Comparison of ENCODE assay signal across 1 cellular context in the genomic region with DNA sequence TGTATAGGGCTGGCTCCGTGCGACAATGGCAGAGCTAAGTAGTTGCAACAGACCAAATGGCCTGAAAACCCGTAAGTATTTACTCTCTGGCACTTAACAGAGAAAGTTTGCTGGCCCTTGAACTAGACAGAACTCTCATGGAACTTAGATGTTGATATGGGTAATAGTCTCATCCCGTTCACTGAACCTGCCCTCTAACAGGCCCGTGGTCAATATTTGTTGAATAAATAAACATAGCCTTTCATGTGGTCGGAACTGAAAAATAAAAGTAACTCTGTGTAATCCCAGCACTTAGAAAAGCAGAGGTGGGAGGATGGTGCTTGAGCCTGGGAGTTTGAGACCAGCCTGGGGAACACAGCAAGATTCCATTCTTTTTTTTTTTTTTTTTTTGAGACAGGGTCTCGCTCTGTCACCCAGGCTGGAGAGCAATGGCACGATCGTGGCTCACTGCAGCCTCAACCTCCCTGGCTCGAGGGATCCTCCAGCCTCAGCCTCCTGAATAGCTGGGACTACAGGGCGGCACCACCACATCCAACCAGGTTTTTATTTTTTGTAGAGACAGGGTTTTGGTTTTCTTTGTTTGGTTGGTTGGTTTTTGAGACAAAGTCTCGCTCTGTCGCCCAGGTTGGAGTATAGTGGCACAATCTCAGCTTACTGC.
TF ChIP-seq lines count a peak whose summit lies in the region.

No MANE protein-coding gene starts in this region.

TF ChIP-seq in HepG2, 621 proteins besides CTCF, POLR2A, EP300 and RAD21 (continued from another document and continues in another):
- TF ChIP-seq, protein P1, sequence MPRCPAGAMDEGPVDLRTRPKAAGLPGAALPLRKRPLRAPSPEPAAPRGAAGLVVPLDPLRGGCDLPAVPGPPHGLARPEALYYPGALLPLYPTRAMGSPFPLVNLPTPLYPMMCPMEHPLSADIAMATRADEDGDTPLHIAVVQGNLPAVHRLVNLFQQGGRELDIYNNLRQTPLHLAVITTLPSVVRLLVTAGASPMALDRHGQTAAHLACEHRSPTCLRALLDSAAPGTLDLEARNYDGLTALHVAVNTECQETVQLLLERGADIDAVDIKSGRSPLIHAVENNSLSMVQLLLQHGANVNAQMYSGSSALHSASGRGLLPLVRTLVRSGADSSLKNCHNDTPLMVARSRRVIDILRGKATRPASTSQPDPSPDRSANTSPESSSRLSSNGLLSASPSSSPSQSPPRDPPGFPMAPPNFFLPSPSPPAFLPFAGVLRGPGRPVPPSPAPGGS (CRISPR knock-in tag; IDR thresholded peaks at IDR 0.05) = no peak
- TF ChIP-seq RORA (CRISPR knock-in tag; IDR thresholded peaks at IDR 0.05) = peak; percentile 52; the same call in 1 of the 2 replicates
- TF ChIP-seq HNRNPK (IDR thresholded peaks at IDR 0.05; ENCODE audit: low read depth, low read length, poor library complexity, severe bottlenecking) = no peak
- no peak for TF ChIP-seq ZNF891 (CRISPR knock-in tag; IDR thresholded peaks at IDR 0.05)
- TF ChIP-seq, protein P2, sequence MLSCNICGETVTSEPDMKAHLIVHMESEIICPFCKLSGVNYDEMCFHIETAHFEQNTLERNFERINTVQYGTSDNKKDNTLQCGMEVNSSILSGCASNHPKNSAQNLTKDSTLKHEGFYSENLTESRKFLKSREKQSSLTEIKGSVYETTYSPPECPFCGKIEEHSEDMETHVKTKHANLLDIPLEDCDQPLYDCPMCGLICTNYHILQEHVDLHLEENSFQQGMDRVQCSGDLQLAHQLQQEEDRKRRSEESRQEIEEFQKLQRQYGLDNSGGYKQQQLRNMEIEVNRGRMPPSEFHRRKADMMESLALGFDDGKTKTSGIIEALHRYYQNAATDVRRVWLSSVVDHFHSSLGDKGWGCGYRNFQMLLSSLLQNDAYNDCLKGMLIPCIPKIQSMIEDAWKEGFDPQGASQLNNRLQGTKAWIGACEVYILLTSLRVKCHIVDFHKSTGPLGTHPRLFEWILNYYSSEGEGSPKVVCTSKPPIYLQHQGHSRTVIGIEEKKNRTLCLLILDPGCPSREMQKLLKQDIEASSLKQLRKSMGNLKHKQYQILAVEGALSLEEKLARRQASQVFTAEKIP (CRISPR knock-in tag; IDR thresholded peaks at IDR 0.05; ENCODE audit: borderline replicate concordance) = no peak
- peak; percentile 90 for TF ChIP-seq ZNF605 (CRISPR knock-in tag; IDR thresholded peaks at IDR 0.05)
- TF ChIP-seq SRF (IDR thresholded peaks at IDR 0.05; ENCODE audit: low read depth, low read length) = no peak
- TF ChIP-seq PAX8 (CRISPR knock-in tag; IDR thresholded peaks at IDR 0.05; ENCODE audit: borderline replicate concordance) = no peak
- no peak for TF ChIP-seq ZNF674 (CRISPR knock-in tag; IDR thresholded peaks at IDR 0.05; ENCODE audit: low read depth)
- TF ChIP-seq ZNF629 (CRISPR knock-in tag; conservative IDR thresholded peaks at IDR 0.05) = peak; percentile 51
- peak; percentile 68; the same call in 1 of the 2 replicates for TF ChIP-seq ZNF317 (CRISPR knock-in tag; IDR thresholded peaks at IDR 0.05)
- TF ChIP-seq, protein P3, sequence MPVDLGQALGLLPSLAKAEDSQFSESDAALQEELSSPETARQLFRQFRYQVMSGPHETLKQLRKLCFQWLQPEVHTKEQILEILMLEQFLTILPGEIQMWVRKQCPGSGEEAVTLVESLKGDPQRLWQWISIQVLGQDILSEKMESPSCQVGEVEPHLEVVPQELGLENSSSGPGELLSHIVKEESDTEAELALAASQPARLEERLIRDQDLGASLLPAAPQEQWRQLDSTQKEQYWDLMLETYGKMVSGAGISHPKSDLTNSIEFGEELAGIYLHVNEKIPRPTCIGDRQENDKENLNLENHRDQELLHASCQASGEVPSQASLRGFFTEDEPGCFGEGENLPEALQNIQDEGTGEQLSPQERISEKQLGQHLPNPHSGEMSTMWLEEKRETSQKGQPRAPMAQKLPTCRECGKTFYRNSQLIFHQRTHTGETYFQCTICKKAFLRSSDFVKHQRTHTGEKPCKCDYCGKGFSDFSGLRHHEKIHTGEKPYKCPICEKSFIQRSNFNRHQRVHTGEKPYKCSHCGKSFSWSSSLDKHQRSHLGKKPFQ (CRISPR knock-in tag; IDR thresholded peaks at IDR 0.05; ENCODE audit: insufficient replicate concordance) = no peak
- TF ChIP-seq FOSL1 (CRISPR knock-in tag; IDR thresholded peaks at IDR 0.05; ENCODE audit: borderline replicate concordance) = no peak
- no peak for TF ChIP-seq ZSCAN12 (CRISPR knock-in tag; IDR thresholded peaks at IDR 0.05)
- no peak for TF ChIP-seq ZNF232 (CRISPR knock-in tag; IDR thresholded peaks at IDR 0.05; ENCODE audit: borderline replicate concordance)
- peak; percentile 96 for TF ChIP-seq FOXA1 (IDR thresholded peaks at IDR 0.05)
- TF ChIP-seq FOXA1 (CRISPR knock-in tag; IDR thresholded peaks at IDR 0.05) = peak; percentile 96
- TF ChIP-seq EED (CRISPR knock-in tag; IDR thresholded peaks at IDR 0.05) = no peak
- TF ChIP-seq, protein P4, sequence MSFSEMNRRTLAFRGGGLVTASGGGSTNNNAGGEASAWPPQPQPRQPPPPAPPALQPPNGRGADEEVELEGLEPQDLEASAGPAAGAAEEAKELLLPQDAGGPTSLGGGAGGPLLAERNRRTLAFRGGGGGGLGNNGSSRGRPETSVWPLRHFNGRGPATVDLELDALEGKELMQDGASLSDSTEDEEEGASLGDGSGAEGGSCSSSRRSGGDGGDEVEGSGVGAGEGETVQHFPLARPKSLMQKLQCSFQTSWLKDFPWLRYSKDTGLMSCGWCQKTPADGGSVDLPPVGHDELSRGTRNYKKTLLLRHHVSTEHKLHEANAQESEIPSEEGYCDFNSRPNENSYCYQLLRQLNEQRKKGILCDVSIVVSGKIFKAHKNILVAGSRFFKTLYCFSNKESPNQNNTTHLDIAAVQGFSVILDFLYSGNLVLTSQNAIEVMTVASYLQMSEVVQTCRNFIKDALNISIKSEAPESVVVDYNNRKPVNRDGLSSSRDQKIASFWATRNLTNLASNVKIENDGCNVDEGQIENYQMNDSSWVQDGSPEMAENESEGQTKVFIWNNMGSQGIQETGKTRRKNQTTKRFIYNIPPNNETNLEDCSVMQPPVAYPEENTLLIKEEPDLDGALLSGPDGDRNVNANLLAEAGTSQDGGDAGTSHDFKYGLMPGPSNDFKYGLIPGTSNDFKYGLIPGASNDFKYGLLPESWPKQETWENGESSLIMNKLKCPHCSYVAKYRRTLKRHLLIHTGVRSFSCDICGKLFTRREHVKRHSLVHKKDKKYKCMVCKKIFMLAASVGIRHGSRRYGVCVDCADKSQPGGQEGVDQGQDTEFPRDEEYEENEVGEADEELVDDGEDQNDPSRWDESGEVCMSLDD (CRISPR knock-in tag; IDR thresholded peaks at IDR 0.05; ENCODE audit: borderline replicate concordance) = no peak
- peak; percentile 9 for TF ChIP-seq YY1 (IDR thresholded peaks at IDR 0.05; ENCODE audit: insufficient read depth, insufficient replicate concordance, low read depth, low read length)
- TF ChIP-seq ZNF878 (CRISPR knock-in tag; IDR thresholded peaks at IDR 0.05) = peak; percentile 89; the same call in 1 of the 2 replicates
- TF ChIP-seq, protein P5, sequence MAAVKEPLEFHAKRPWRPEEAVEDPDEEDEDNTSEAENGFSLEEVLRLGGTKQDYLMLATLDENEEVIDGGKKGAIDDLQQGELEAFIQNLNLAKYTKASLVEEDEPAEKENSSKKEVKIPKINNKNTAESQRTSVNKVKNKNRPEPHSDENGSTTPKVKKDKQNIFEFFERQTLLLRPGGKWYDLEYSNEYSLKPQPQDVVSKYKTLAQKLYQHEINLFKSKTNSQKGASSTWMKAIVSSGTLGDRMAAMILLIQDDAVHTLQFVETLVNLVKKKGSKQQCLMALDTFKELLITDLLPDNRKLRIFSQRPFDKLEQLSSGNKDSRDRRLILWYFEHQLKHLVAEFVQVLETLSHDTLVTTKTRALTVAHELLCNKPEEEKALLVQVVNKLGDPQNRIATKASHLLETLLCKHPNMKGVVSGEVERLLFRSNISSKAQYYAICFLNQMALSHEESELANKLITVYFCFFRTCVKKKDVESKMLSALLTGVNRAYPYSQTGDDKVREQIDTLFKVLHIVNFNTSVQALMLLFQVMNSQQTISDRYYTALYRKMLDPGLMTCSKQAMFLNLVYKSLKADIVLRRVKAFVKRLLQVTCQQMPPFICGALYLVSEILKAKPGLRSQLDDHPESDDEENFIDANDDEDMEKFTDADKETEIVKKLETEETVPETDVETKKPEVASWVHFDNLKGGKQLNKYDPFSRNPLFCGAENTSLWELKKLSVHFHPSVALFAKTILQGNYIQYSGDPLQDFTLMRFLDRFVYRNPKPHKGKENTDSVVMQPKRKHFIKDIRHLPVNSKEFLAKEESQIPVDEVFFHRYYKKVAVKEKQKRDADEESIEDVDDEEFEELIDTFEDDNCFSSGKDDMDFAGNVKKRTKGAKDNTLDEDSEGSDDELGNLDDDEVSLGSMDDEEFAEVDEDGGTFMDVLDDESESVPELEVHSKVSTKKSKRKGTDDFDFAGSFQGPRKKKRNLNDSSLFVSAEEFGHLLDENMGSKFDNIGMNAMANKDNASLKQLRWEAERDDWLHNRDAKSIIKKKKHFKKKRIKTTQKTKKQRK (IDR thresholded peaks at IDR 0.05; ENCODE audit: low read length) = no peak
- TF ChIP-seq ZNF326 (CRISPR knock-in tag; IDR thresholded peaks at IDR 0.05; ENCODE audit: borderline replicate concordance) = no peak
- TF ChIP-seq ZNF562 (CRISPR knock-in tag; IDR thresholded peaks at IDR 0.05; ENCODE audit: borderline replicate concordance) = no peak
- TF ChIP-seq ZKSCAN8 (CRISPR knock-in tag; IDR thresholded peaks at IDR 0.05; ENCODE audit: borderline replicate concordance) = peak; percentile 83; the same call in 1 of the 2 replicates
- TF ChIP-seq, protein P6, sequence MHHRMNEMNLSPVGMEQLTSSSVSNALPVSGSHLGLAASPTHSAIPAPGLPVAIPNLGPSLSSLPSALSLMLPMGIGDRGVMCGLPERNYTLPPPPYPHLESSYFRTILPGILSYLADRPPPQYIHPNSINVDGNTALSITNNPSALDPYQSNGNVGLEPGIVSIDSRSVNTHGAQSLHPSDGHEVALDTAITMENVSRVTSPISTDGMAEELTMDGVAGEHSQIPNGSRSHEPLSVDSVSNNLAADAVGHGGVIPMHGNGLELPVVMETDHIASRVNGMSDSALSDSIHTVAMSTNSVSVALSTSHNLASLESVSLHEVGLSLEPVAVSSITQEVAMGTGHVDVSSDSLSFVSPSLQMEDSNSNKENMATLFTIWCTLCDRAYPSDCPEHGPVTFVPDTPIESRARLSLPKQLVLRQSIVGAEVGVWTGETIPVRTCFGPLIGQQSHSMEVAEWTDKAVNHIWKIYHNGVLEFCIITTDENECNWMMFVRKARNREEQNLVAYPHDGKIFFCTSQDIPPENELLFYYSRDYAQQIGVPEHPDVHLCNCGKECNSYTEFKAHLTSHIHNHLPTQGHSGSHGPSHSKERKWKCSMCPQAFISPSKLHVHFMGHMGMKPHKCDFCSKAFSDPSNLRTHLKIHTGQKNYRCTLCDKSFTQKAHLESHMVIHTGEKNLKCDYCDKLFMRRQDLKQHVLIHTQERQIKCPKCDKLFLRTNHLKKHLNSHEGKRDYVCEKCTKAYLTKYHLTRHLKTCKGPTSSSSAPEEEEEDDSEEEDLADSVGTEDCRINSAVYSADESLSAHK (CRISPR knock-in tag; IDR thresholded peaks at IDR 0.05; ENCODE audit: borderline replicate concordance) = no peak
- no peak; the same call in 1 of the 2 replicates for TF ChIP-seq YEATS2 (CRISPR knock-in tag; IDR thresholded peaks at IDR 0.05; ENCODE audit: borderline replicate concordance)
- TF ChIP-seq ZNF350 (CRISPR knock-in tag; IDR thresholded peaks at IDR 0.05; ENCODE audit: borderline replicate concordance, low read depth) = no peak
- no peak for TF ChIP-seq NFKBIZ (CRISPR knock-in tag; IDR thresholded peaks at IDR 0.05)
- no peak for TF ChIP-seq ZNF382 (CRISPR knock-in tag; IDR thresholded peaks at IDR 0.05; ENCODE audit: borderline replicate concordance)
- TF ChIP-seq ZNF720 (CRISPR knock-in tag; IDR thresholded peaks at IDR 0.05) = no peak
- TF ChIP-seq HNRNPUL1 (IDR thresholded peaks at IDR 0.05; ENCODE audit: low read depth, low read length) = no peak
- TF ChIP-seq, protein P7, sequence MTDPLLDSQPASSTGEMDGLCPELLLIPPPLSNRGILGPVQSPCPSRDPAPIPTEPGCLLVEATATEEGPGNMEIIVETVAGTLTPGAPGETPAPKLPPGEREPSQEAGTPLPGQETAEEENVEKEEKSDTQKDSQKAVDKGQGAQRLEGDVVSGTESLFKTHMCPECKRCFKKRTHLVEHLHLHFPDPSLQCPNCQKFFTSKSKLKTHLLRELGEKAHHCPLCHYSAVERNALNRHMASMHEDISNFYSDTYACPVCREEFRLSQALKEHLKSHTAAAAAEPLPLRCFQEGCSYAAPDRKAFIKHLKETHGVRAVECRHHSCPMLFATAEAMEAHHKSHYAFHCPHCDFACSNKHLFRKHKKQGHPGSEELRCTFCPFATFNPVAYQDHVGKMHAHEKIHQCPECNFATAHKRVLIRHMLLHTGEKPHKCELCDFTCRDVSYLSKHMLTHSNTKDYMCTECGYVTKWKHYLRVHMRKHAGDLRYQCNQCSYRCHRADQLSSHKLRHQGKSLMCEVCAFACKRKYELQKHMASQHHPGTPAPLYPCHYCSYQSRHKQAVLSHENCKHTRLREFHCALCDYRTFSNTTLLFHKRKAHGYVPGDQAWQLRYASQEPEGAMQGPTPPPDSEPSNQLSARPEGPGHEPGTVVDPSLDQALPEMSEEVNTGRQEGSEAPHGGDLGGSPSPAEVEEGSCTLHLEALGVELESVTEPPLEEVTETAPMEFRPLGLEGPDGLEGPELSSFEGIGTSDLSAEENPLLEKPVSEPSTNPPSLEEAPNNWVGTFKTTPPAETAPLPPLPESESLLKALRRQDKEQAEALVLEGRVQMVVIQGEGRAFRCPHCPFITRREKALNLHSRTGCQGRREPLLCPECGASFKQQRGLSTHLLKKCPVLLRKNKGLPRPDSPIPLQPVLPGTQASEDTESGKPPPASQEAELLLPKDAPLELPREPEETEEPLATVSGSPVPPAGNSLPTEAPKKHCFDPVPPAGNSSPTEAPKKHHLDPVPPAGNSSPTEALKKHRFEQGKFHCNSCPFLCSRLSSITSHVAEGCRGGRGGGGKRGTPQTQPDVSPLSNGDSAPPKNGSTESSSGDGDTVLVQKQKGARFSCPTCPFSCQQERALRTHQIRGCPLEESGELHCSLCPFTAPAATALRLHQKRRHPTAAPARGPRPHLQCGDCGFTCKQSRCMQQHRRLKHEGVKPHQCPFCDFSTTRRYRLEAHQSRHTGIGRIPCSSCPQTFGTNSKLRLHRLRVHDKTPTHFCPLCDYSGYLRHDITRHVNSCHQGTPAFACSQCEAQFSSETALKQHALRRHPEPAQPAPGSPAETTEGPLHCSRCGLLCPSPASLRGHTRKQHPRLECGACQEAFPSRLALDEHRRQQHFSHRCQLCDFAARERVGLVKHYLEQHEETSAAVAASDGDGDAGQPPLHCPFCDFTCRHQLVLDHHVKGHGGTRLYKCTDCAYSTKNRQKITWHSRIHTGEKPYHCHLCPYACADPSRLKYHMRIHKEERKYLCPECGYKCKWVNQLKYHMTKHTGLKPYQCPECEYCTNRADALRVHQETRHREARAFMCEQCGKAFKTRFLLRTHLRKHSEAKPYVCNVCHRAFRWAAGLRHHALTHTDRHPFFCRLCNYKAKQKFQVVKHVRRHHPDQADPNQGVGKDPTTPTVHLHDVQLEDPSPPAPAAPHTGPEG (CRISPR knock-in tag; IDR thresholded peaks at IDR 0.05) = no peak
- TF ChIP-seq ZFP36 (IDR thresholded peaks at IDR 0.05; ENCODE audit: borderline replicate concordance, low read depth, low read length, partially characterized antibody) = peak; percentile 60
- TF ChIP-seq SRSF9 (IDR thresholded peaks at IDR 0.05; ENCODE audit: borderline replicate concordance, insufficient read depth, low read depth, low read length, poor library complexity, severe bottlenecking) = no peak
- TF ChIP-seq HNF4A (CRISPR knock-in tag; IDR thresholded peaks at IDR 0.05) = peak; percentile 84
- TF ChIP-seq ZFP62 (CRISPR knock-in tag; IDR thresholded peaks at IDR 0.05) = no peak
- TF ChIP-seq DNMT1 (CRISPR knock-in tag; IDR thresholded peaks at IDR 0.05) = no peak
- TF ChIP-seq RFX3 (CRISPR knock-in tag; IDR thresholded peaks at IDR 0.05) = 0 out of 2 replicates have a peak, but pooled peaks have one; percentile 41
- TF ChIP-seq CBX5 (CRISPR knock-in tag; IDR thresholded peaks at IDR 0.05; ENCODE audit: borderline replicate concordance) = no peak
- TF ChIP-seq JARID2 (CRISPR knock-in tag; IDR thresholded peaks at IDR 0.05; ENCODE audit: insufficient replicate concordance) = no peak
